In the genomic region with DNA sequence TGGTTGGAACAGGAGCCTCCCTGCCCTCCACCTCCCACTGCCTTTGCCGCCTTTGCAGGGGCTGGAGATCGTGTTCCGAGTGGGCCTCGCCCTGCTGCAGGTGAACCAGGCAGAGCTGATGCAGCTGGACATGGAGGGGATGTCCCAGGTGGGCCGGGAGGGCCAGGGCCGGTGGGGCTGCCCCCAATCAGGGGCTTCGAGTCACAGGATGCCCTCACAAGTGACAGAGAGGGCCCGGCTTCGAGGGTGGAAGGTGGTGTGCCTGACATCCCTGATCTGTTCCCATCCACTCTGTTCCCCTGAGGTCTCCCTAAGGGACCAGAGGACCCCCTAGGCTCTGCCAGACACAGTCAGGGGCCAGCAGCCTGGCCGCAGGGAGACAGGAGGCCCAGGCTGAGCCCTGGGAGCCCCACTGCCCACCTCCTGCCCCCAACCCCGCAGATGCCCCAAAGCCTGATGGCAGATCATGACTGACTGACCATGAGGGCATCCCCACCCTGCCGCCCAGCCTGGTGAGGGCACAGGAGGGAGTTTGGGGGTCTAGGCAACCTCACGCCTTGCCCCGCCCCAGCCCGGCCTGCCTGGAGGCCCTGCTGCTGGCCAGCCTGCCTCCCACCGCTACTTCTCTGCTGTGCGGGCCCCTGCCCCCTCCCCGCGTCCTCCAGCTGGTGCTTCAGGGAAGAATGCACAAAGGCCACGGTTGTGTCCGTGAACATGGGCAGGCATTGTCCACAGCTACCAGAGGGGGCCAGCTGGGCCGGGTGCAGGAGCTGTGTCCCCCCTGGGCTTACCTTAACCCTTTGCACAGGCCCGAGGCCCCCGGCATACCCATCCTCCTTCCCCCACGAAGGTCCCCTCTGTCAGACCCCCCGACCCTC, we compare ENCODE assay signal across 24 cellular contexts. TPM values are rescaled to one million over a fixed set of nuclear protein-coding genes. Genes with fewer than 3 reads are reported as not detected.
DNase-seq lines count a peak whose midpoint lies in the region; ATAC-seq and TF ChIP-seq lines count a peak whose summit lies in the region.
"Had no signal": no experiment of that assay in that cellular context is flagged by ENCODE, and none has a peak within 500 bp of the region (broad histone marks: within the 10 kb centered on the region; RNA-seq: fewer than 3 reads in every experiment).

No MANE protein-coding gene starts in this region.

- H3K9me3 ChIP-seq in RWPE2 (ENCODE audit: severe bottlenecking), result no peaks in the 10 kb centered on the region
- no peaks in the 10 kb centered on the region for H3K9me3 ChIP-seq in osteoblast (ENCODE audit: low read depth, low read length)
- H3K9me3 ChIP-seq in smooth muscle cell (replicated peaks; ENCODE audit: low read depth), result no peaks in the 10 kb centered on the region
- H3K9me3 ChIP-seq: neutrophil had no signal

- WGBS in smooth muscle cell (ENCODE audit: low lambda C conversion rate), result 89% methylated on average over 25 of the region's 26 CpGs

- H3K4me1 Mint-ChIP-seq in HFFc6 (ENCODE audit: low read depth), result peaks cover 6% of the 10 kb centered on the region; the same call in 1 of the 2 replicates
- H3K4me1 Mint-ChIP-seq: activated naive CD8-positive, alpha-beta T cell treated with anti-CD3 and anti-CD28 coated beads, Interleukin-2, amount 10 ng/mL, durations not matched to agents 7 days and 5 days had no signal

- H3K27me3 ChIP-seq in RWPE2 (ENCODE audit: insufficient read depth, poor library complexity, severe bottlenecking) (no peaks in the 10 kb centered on the region), osteoblast (ENCODE audit: insufficient read depth, low read length) (no peaks in the 10 kb centered on the region), smooth muscle cell (ENCODE audit: low read depth) (no peaks in the 10 kb centered on the region)
- H3K27me3 ChIP-seq: hepatocyte, neutrophil had no signal

- H3K4me2 ChIP-seq in osteoblast (ENCODE audit: insufficient read depth, low read length) (no peak overlapping the region), smooth muscle cell (no peak overlapping the region)
- H3K4me2 ChIP-seq: hepatocyte, KMS-11 had no signal

- DNase-seq in RWPE2 (ENCODE audit: low spot score), result peak; percentile 42
- DNase-seq in globus pallidus (ENCODE audit: low spot score), result peak; percentile 99
- DNase-seq in osteoblast (ENCODE audit: insufficient read length, low spot score, missing footprints), result peak; percentile 84
- no peak for DNase-seq in HFFc6
- DNase-seq in smooth muscle cell (lab: John Stamatoyannopoulos, UW; ENCODE audit: unreplicated experiment), result no peak
- no peak for DNase-seq in AG08396 (ENCODE audit: low spot score)
- DNase-seq: activated CD8-positive, alpha-beta T cell treated with anti-CD3 and anti-CD28 coated beads, Interleukin-2, amount 10 ng/mL, durations not matched to agents 7 days and 5 days; activated naive CD8-positive, alpha-beta T cell treated with anti-CD3 and anti-CD28 coated beads, Interleukin-2, amount 10 ng/mL, durations not matched to agents 7 days and 5 days; activated T-cell treated with anti-CD3 and anti-CD28 coated beads, Interleukin-2, amount 50 U/mL, for 48 hours; CD8-positive, alpha-beta memory T cell; effector CD8-positive, alpha-beta T cell; kidney glomerular epithelial cell; NCI-H1048; NCI-H2081 treated with DMSO at 0.1 percent for 48 hours; NCI-H526 treated with DMSO at 0.1 percent for 48 hours; OCI-M1; stimulated activated CD4-positive, alpha-beta T cell treated with anti-CD3 and anti-CD28 coated beads, Interleukin-2, amount 100 ng/mL, for 24 hours; T-helper 17 cell had no signal

- no peak overlapping the region for H3K27ac ChIP-seq in RWPE2 (ENCODE audit: poor library complexity, severe bottlenecking)
- no peak overlapping the region for H3K27ac ChIP-seq in osteoblast (ENCODE audit: low read depth, low read length)
- H3K27ac ChIP-seq in smooth muscle cell (ENCODE audit: low read depth), result no peak overlapping the region
- H3K27ac ChIP-seq: hepatocyte, KMS-11, neutrophil had no signal

- no peak overlapping the region for H3K4me3 Mint-ChIP-seq in HFFc6
- H3K4me3 Mint-ChIP-seq: activated CD8-positive, alpha-beta T cell treated with anti-CD3 and anti-CD28 coated beads, Interleukin-2, amount 10 ng/mL, durations not matched to agents 7 days and 5 days; activated naive CD8-positive, alpha-beta T cell treated with anti-CD3 and anti-CD28 coated beads, Interleukin-2, amount 10 ng/mL, durations not matched to agents 7 days and 5 days; CD8-positive, alpha-beta memory T cell; mesothelial cell of epicardium had no signal

- H4K20me1 ChIP-seq in osteoblast (ENCODE audit: insufficient read depth, low read length) (no peaks in the 10 kb centered on the region), smooth muscle cell (ENCODE audit: low read depth) (peaks cover 9% of the 10 kb centered on the region)

- H3K79me2 ChIP-seq in osteoblast (ENCODE audit: insufficient read depth, low read length) (no peaks in the 10 kb centered on the region), smooth muscle cell (ENCODE audit: low read depth) (no peaks in the 10 kb centered on the region)
- H3K79me2 ChIP-seq: hepatocyte had no signal

- TF ChIP-seq CTCF in RWPE2 (IDR thresholded peaks at IDR 0.05; ENCODE audit: poor library complexity, severe bottlenecking) (no peak), osteoblast (IDR thresholded peaks at IDR 0.05; ENCODE audit: extremely low read depth, low read depth, low read length) (no peak), HFFc6 (IDR thresholded peaks at IDR 0.05) (no peak), smooth muscle cell (IDR thresholded peaks at IDR 0.05; ENCODE audit: borderline replicate concordance, insufficient read depth, poor library complexity, severe bottlenecking) (no peak)

- no peak overlapping the region for H3K27ac Mint-ChIP-seq in HFFc6
- H3K27ac Mint-ChIP-seq: activated CD8-positive, alpha-beta T cell treated with anti-CD3 and anti-CD28 coated beads, Interleukin-2, amount 10 ng/mL, durations not matched to agents 7 days and 5 days; activated naive CD8-positive, alpha-beta T cell treated with anti-CD3 and anti-CD28 coated beads, Interleukin-2, amount 10 ng/mL, durations not matched to agents 7 days and 5 days; CD8-positive, alpha-beta memory T cell; T-helper 17 cell had no signal

- peaks cover 3% of the 10 kb centered on the region for H3K27me3 Mint-ChIP-seq in HFFc6 (ENCODE audit: insufficient read depth)
- H3K27me3 Mint-ChIP-seq: activated naive CD8-positive, alpha-beta T cell treated with anti-CD3 and anti-CD28 coated beads, Interleukin-2, amount 10 ng/mL, durations not matched to agents 7 days and 5 days had no signal

- H3K4me3 ChIP-seq in RWPE2 (ENCODE audit: severe bottlenecking), result no peak overlapping the region
- H3K4me3 ChIP-seq in osteoblast (ENCODE audit: insufficient read depth, low read length), result no peak overlapping the region
- H3K4me3 ChIP-seq in smooth muscle cell, result no peak overlapping the region
- H3K4me3 ChIP-seq: hepatocyte had no signal

- no peaks in the 10 kb centered on the region for H3K36me3 Mint-ChIP-seq in HFFc6 (ENCODE audit: low read depth)
- H3K36me3 Mint-ChIP-seq: activated naive CD8-positive, alpha-beta T cell treated with anti-CD3 and anti-CD28 coated beads, Interleukin-2, amount 10 ng/mL, durations not matched to agents 7 days and 5 days; CD8-positive, alpha-beta memory T cell; mesothelial cell of epicardium had no signal

- H2AFZ ChIP-seq in osteoblast (ENCODE audit: low read length) (no peak overlapping the region), smooth muscle cell (ENCODE audit: low read depth) (no peak overlapping the region)
- H2AFZ ChIP-seq: hepatocyte had no signal

- H3K36me3 ChIP-seq in RWPE2 (ENCODE audit: low read depth) (no peaks in the 10 kb centered on the region), osteoblast (ENCODE audit: insufficient read depth, low read length) (no peaks in the 10 kb centered on the region), smooth muscle cell (ENCODE audit: low read depth) (no peaks in the 10 kb centered on the region)

- H3K4me1 ChIP-seq in RWPE2 (ENCODE audit: insufficient read depth, poor library complexity, severe bottlenecking) (peaks cover 9% of the 10 kb centered on the region), osteoblast (ENCODE audit: insufficient read depth, low read length) (no peaks in the 10 kb centered on the region), smooth muscle cell (ENCODE audit: low read depth) (no peaks in the 10 kb centered on the region)

- H3K9me3 Mint-ChIP-seq in HFFc6, result no peaks in the 10 kb centered on the region
- H3K9me3 Mint-ChIP-seq: activated naive CD8-positive, alpha-beta T cell treated with anti-CD3 and anti-CD28 coated beads, Interleukin-2, amount 10 ng/mL, durations not matched to agents 7 days and 5 days; CD8-positive, alpha-beta memory T cell; mesothelial cell of epicardium had no signal

- no peak overlapping the region for H3K9ac ChIP-seq in smooth muscle cell (ENCODE audit: low read depth)
- H3K9ac ChIP-seq: KMS-11 had no signal

- no peak for ATAC-seq in RWPE2 (ENCODE audit: low read depth)
- ATAC-seq: activated CD8-positive, alpha-beta T cell treated with anti-CD3 and anti-CD28 coated beads, Interleukin-2, amount 10 ng/mL, durations not matched to agents 7 days and 5 days; T-helper 17 cell had no signal

- H3F3A ChIP-seq in smooth muscle cell (ENCODE audit: low read depth), result no peaks in the 10 kb centered on the region

RNA-seq across cellular contexts. Expression of a gene that starts 21.8 kb away (rescaled TPM):
- total RNA-seq in osteoblast (24.8 and 26.1 TPM in 2 replicates), smooth muscle cell (8.8 and 10.9 TPM in 2 replicates)
- 10 to 100 TPM; 26.4 to 33.0 (median 27.7) TPM for total RNA-seq in HFFc6 (2021; fragmentation: NEBNext Ultra II Directional; extraction: Animal tissue kit (Norgen Biotek cat#: 25700))
- polyA plus RNA-seq in smooth muscle cell, result 15.9 and 21.2 TPM in 2 replicates

RNA-seq across cellular contexts. Expression of a gene that starts 22.3 kb away (rescaled TPM):
- total RNA-seq in osteoblast, result under 0.01 TPM in 1 of 2 replicates, not detected in the other
- under 1 TPM in 4 of 6 experiments, not detected in 2; 0.05 to 0.18 (median 0.09) TPM for total RNA-seq in HFFc6 (2021; fragmentation: NEBNext Ultra II Directional; extraction: Animal tissue kit (Norgen Biotek cat#: 25700))
- total RNA-seq in smooth muscle cell, result 0.13 TPM in 1 of 2 replicates, not detected in the other
- 0.57 and 2.5 TPM in 2 replicates for polyA plus RNA-seq in smooth muscle cell
- total RNA-seq: bronchial epithelial cell; CD8-positive, alpha-beta memory T cell; Daoy had no signal
- polyA plus RNA-seq: CD8-positive, alpha-beta memory T cell had no signal

RNA-seq across cellular contexts. Expression of a gene that starts 36.4 kb away (rescaled TPM):
- 10.5 and 17.4 TPM in 2 replicates for total RNA-seq in osteoblast
- total RNA-seq in HFFc6 (2021; fragmentation: NEBNext Ultra II Directional; extraction: Animal tissue kit (Norgen Biotek cat#: 25700)), result 1 to 10 TPM; 4.9 to 7.3 (median 6.1) TPM
- total RNA-seq in smooth muscle cell, result 7.6 and 7.8 TPM in 2 replicates
- polyA plus RNA-seq in smooth muscle cell, result 6.3 and 7.4 TPM in 2 replicates
- total RNA-seq: activated CD8-positive, alpha-beta T cell treated with anti-CD3 and anti-CD28 coated beads, Interleukin-2, amount 10 ng/mL, durations not matched to agents 7 days and 5 days; activated naive CD8-positive, alpha-beta T cell treated with anti-CD3 and anti-CD28 coated beads, Interleukin-2, amount 10 ng/mL, durations not matched to agents 7 days and 5 days; CD8-positive, alpha-beta memory T cell; T-helper 17 cell had no signal
- polyA plus RNA-seq: CD8-positive, alpha-beta memory T cell had no signal

RNA-seq across cellular contexts. Expression of a gene that starts 51.8 kb away (rescaled TPM):
- total RNA-seq in osteoblast, result 12.4 and 14.8 TPM in 2 replicates
- total RNA-seq in HFFc6 (2021; fragmentation: NEBNext Ultra II Directional; extraction: Animal tissue kit (Norgen Biotek cat#: 25700)), result 10 to 100 TPM; 21.7 to 25.8 (median 22.8) TPM
- 6.7 and 8.2 TPM in 2 replicates for total RNA-seq in smooth muscle cell
- polyA plus RNA-seq in smooth muscle cell, result 9.2 and 13.1 TPM in 2 replicates

Comparison
In these comparisons a context has a peak if more than half of its experiments do, and no peak if none do; other contexts are left out.
1. DNase-seq: peak in RWPE2 (single experiment), globus pallidus (single experiment) and osteoblast (single experiment); none in HFFc6 (single experiment), smooth muscle cell (single experiment) and AG08396 (single experiment).